ENCODE assay signal across 14 cellular contexts in genomic region chr9:33186457-33187168, GRCh38. TPM values are rescaled to one million over a fixed set of nuclear protein-coding genes. Genes with fewer than 3 reads are reported as not detected.
DNase-seq lines count a peak whose midpoint lies in the region; ATAC-seq and TF ChIP-seq lines count a peak whose summit lies in the region.
"Had no signal": no experiment of that assay in that cellular context is flagged by ENCODE, and none has a peak within 500 bp of the region (broad histone marks: within the 10 kb centered on the region; RNA-seq: fewer than 3 reads in every experiment).

No MANE protein-coding gene starts in this region.

- H3K27me3 ChIP-seq in esophagus squamous epithelium: no peaks in the 10 kb centered on the region
- no peaks in the 10 kb centered on the region for H3K27me3 ChIP-seq in muscle layer of colon (ENCODE audit: control insufficient read depth in 1 of 2, insufficient read depth in 2 of 2, low read length in 2 of 2)
- no peaks in the 10 kb centered on the region for H3K27me3 ChIP-seq in uterus
- H3K27me3 ChIP-seq: suprapubic skin had no signal

- TF ChIP-seq CTCF in esophagus squamous epithelium (IDR thresholded peaks at IDR 0.05) (no peak), uterus (IDR thresholded peaks at IDR 0.05) (no peak)

- H3K9me3 ChIP-seq in esophagus squamous epithelium (no peaks in the 10 kb centered on the region), muscle layer of colon (ENCODE audit: low read length) (no peaks in the 10 kb centered on the region), uterus (no peaks in the 10 kb centered on the region)
- H3K9me3 ChIP-seq: A549, suprapubic skin had no signal

- H3K9ac ChIP-seq in muscle layer of colon (ENCODE audit: low read length): no peak overlapping the region

- no peak overlapping the region for H3K27ac Mint-ChIP-seq in activated CD4-positive, alpha-beta memory T cell treated with anti-CD3 and anti-CD28 coated beads for 36 hours
- no peak overlapping the region for H3K27ac Mint-ChIP-seq in activated CD4-positive, alpha-beta memory T cell treated with anti-CD3 and anti-CD28 coated beads, Interleukin-2, amount 10 ng/mL, durations not matched to agents 7 days and 5 days
- H3K27ac Mint-ChIP-seq: WTC11 had no signal

- DNase-seq in activated CD4-positive, alpha-beta memory T cell treated with anti-CD3 and anti-CD28 coated beads for 36 hours: peak; percentile 26
- no peak for DNase-seq in activated CD4-positive, alpha-beta memory T cell treated with anti-CD3 and anti-CD28 coated beads, Interleukin-2, amount 10 ng/mL, durations not matched to agents 7 days and 5 days
- DNase-seq in esophagus squamous epithelium (lab: John Stamatoyannopoulos, UW): no peak
- peak; percentile 45 to 50 for DNase-seq in uterus
- DNase-seq in C1 segment of cervical spinal cord (lab: John Stamatoyannopoulos, UW): no peak
- DNase-seq in DMS 273 treated with DMSO at 0.1 percent for 48 hours (lab: John Stamatoyannopoulos, UW): no peak
- DNase-seq: cortex of kidney, nephron progenitor cell had no signal

- H3K27ac ChIP-seq in esophagus squamous epithelium (peak overlapping the region in 3 of 4 donors; percentile 37 to 69 (median 51)), muscle layer of colon (ENCODE audit: low read depth, low read length) (peak overlapping the region; percentile 16), uterus (peak overlapping the region; percentile 61 to 71)
- H3K27ac ChIP-seq: suprapubic skin had no signal

- intact Hi-C loops in activated CD4-positive, alpha-beta memory T cell treated with anti-CD3 and anti-CD28 coated beads for 36 hours (cut with micrococcal nuclease): no loop called here
- intact Hi-C loops in esophagus squamous epithelium (cut with DNase I) (no loop called here), uterus (cut with DNase I; ENCODE audit: low total_unique reads) (no loop called here)

- TF ChIP-seq POLR2A in esophagus squamous epithelium (IDR thresholded peaks at IDR 0.05) (no peak), uterus (IDR thresholded peaks at IDR 0.05) (no peak)

- H3K36me3 ChIP-seq in esophagus squamous epithelium (no peaks in the 10 kb centered on the region), muscle layer of colon (ENCODE audit: insufficient read depth, low read length) (no peaks in the 10 kb centered on the region), uterus (no peaks in the 10 kb centered on the region)
- H3K36me3 ChIP-seq: suprapubic skin had no signal

- no peaks in the 10 kb centered on the region for H3K36me3 Mint-ChIP-seq in activated CD4-positive, alpha-beta memory T cell treated with anti-CD3 and anti-CD28 coated beads for 36 hours
- H3K36me3 Mint-ChIP-seq in activated CD4-positive, alpha-beta memory T cell treated with anti-CD3 and anti-CD28 coated beads, Interleukin-2, amount 10 ng/mL, durations not matched to agents 7 days and 5 days (ENCODE audit: low read depth): no peaks in the 10 kb centered on the region
- H3K36me3 Mint-ChIP-seq: WTC11 had no signal

- no peak for ATAC-seq in HG03432 (IDR thresholded peaks at IDR 0.05; ENCODE audit: unreplicated experiment)

- POLR2A ChIA-PET in activated CD4-positive, alpha-beta memory T cell treated with anti-CD3 and anti-CD28 coated beads for 36 hours (lab: Charles Lee): interaction anchor here (1.2 kb wide), 1 partner anchor 19 kb away, joined by 3 read pairs; the partner anchor contains the start of gene B4GALT1
- POLR2A ChIA-PET in activated CD4-positive, alpha-beta memory T cell treated with anti-CD3 and anti-CD28 coated beads, Interleukin-2, amount 10 ng/mL, durations not matched to agents 7 days and 5 days (lab: Charles Lee): interaction anchor here (1.4 kb wide), 1 partner anchor 14 kb away, joined by 3 read pairs; no protein-coding TSS in a partner anchor

- H3K4me1 ChIP-seq in esophagus squamous epithelium: peaks cover 30 to 60% (median 51%) of the 10 kb centered on the region in 3 donors
- H3K4me1 ChIP-seq in muscle layer of colon (ENCODE audit: insufficient read depth, low read length): peaks cover 39% of the 10 kb centered on the region
- peaks cover 6 to 7% of the 10 kb centered on the region in 2 donors for H3K4me1 ChIP-seq in uterus

- H3K4me3 ChIP-seq in esophagus squamous epithelium (no peak overlapping the region), muscle layer of colon (ENCODE audit: low read depth in 1 of 2, low read length in 2 of 2) (no peak overlapping the region), uterus (no peak overlapping the region)
- H3K4me3 ChIP-seq: A549, suprapubic skin had no signal

- no peak overlapping the region for H3K4me3 Mint-ChIP-seq in activated CD4-positive, alpha-beta memory T cell treated with anti-CD3 and anti-CD28 coated beads for 36 hours
- H3K4me3 Mint-ChIP-seq in activated CD4-positive, alpha-beta memory T cell treated with anti-CD3 and anti-CD28 coated beads, Interleukin-2, amount 10 ng/mL, durations not matched to agents 7 days and 5 days: no peak overlapping the region
- H3K4me3 Mint-ChIP-seq: nephron progenitor cell, WTC11 had no signal

- CTCF ChIA-PET in activated CD4-positive, alpha-beta memory T cell treated with anti-CD3 and anti-CD28 coated beads for 36 hours (lab: Charles Lee): no interaction called here
- CTCF ChIA-PET in activated CD4-positive, alpha-beta memory T cell treated with anti-CD3 and anti-CD28 coated beads, Interleukin-2, amount 10 ng/mL, durations not matched to agents 7 days and 5 days (lab: Charles Lee): interaction anchor here (1.2 kb wide), 1 partner anchor 9 kb away, joined by 3 read pairs; no protein-coding TSS in a partner anchor

- H3K27me3 Mint-ChIP-seq in activated CD4-positive, alpha-beta memory T cell treated with anti-CD3 and anti-CD28 coated beads for 36 hours: peaks cover 8% of the 10 kb centered on the region
- peaks cover 11% of the 10 kb centered on the region for H3K27me3 Mint-ChIP-seq in activated CD4-positive, alpha-beta memory T cell treated with anti-CD3 and anti-CD28 coated beads, Interleukin-2, amount 10 ng/mL, durations not matched to agents 7 days and 5 days

- H3K4me1 Mint-ChIP-seq in activated CD4-positive, alpha-beta memory T cell treated with anti-CD3 and anti-CD28 coated beads for 36 hours (ENCODE audit: low read depth): peaks cover 10% of the 10 kb centered on the region
- no peaks in the 10 kb centered on the region for H3K4me1 Mint-ChIP-seq in activated CD4-positive, alpha-beta memory T cell treated with anti-CD3 and anti-CD28 coated beads, Interleukin-2, amount 10 ng/mL, durations not matched to agents 7 days and 5 days

- 6 to 35% methylated on average over 2 to 3 of the region's 3 CpGs for WGBS in esophagus squamous epithelium, 2 donors

- H3K9me3 Mint-ChIP-seq in activated CD4-positive, alpha-beta memory T cell treated with anti-CD3 and anti-CD28 coated beads for 36 hours: no peaks in the 10 kb centered on the region
- no peaks in the 10 kb centered on the region for H3K9me3 Mint-ChIP-seq in activated CD4-positive, alpha-beta memory T cell treated with anti-CD3 and anti-CD28 coated beads, Interleukin-2, amount 10 ng/mL, durations not matched to agents 7 days and 5 days
- H3K9me3 Mint-ChIP-seq: WTC11 had no signal

RNA-seq across cellular contexts. Expression of gene B4GALT1, which starts 19.5 kb away (rescaled TPM):
- 10 to 100 TPM; 76.6 to 78.0 TPM for total RNA-seq in activated CD4-positive, alpha-beta memory T cell treated with anti-CD3 and anti-CD28 coated beads for 36 hours
- 10 to 100 TPM; 69.2 to 70.8 TPM for total RNA-seq in activated CD4-positive, alpha-beta memory T cell treated with anti-CD3 and anti-CD28 coated beads, Interleukin-2, amount 10 ng/mL, durations not matched to agents 7 days and 5 days
- total RNA-seq in esophagus squamous epithelium: 10 to 100 TPM; 42.3 to 60.4 (median 47.9) TPM
- total RNA-seq in uterus: 10 to 100 TPM; 13.1 to 66.3 (median 37.1) TPM

RNA-seq across cellular contexts. Expression of gene SPINK4, which starts 53.4 kb away (rescaled TPM):
- total RNA-seq in activated CD4-positive, alpha-beta memory T cell treated with anti-CD3 and anti-CD28 coated beads for 36 hours: not detected
- total RNA-seq in activated CD4-positive, alpha-beta memory T cell treated with anti-CD3 and anti-CD28 coated beads, Interleukin-2, amount 10 ng/mL, durations not matched to agents 7 days and 5 days: not detected
- not detected for total RNA-seq in esophagus squamous epithelium
- not detected for total RNA-seq in uterus
- total RNA-seq: SK-MEL-5, suprapubic skin, WTC11 had no signal

Comparison
In these comparisons a context has a peak if more than half of its experiments do, and no peak if none do; other contexts are left out.
1. DNase-seq: peak in activated CD4-positive, alpha-beta memory T cell treated with anti-CD3 and anti-CD28 coated beads for 36 hours (single experiment) and uterus (2 of 2); none in activated CD4-positive, alpha-beta memory T cell treated with anti-CD3 and anti-CD28 coated beads, Interleukin-2, amount 10 ng/mL, durations not matched to agents 7 days and 5 days (single experiment), esophagus squamous epithelium (single experiment), C1 segment of cervical spinal cord (0 of 14) and DMS 273 treated with DMSO at 0.1 percent for 48 hours (single experiment).
2. H3K27ac ChIP-seq: peak in every context shown above with its lines; median percentile 66 in uterus; 51 in esophagus squamous epithelium; 16 in muscle layer of colon.